Comparison of ENCODE assay signal across 8 cellular contexts in genomic region chr12:55930771-55931316, GRCh38. TPM values are rescaled to one million over a fixed set of nuclear protein-coding genes. Genes with fewer than 3 reads are reported as not detected.
DNase-seq lines count a peak whose midpoint lies in the region; ATAC-seq, FAIRE-seq and TF ChIP-seq lines count a peak whose summit lies in the region.

TSS of gene DGKA (plus strand) at chr12:55931162. CDS start at chr12:55936504, 5,342 bp downstream.

- peak within 1 kb of the TSS; percentile 92 to 98 (median 96) for H3K27ac Mint-ChIP-seq in CD4-positive, alpha-beta memory T cell
- peak within 1 kb of the TSS; percentile 96 for H3K27ac Mint-ChIP-seq in activated CD4-positive, alpha-beta memory T cell treated with anti-CD3 and anti-CD28 coated beads, Interleukin-2, amount 10 ng/mL, durations not matched to agents 7 days and 5 days
- H3K27ac Mint-ChIP-seq in mesothelial cell of epicardium, result peak within 1 kb of the TSS; percentile 91

- peak within 1 kb of the TSS; percentile 97 to 100 (median 99) for H3K4me3 Mint-ChIP-seq in CD4-positive, alpha-beta memory T cell
- H3K4me3 Mint-ChIP-seq in activated CD4-positive, alpha-beta memory T cell treated with anti-CD3 and anti-CD28 coated beads, Interleukin-2, amount 10 ng/mL, durations not matched to agents 7 days and 5 days, result peak within 1 kb of the TSS; percentile 91
- H3K4me3 Mint-ChIP-seq in mesothelial cell of epicardium, result peak within 1 kb of the TSS; percentile 76

- no peaks in the 10 kb centered on the region for H3K9me3 ChIP-seq in CD4-positive, alpha-beta memory T cell (ENCODE audit: control insufficient read depth in 1 of 2, low read length in 2 of 2)

- peak within 1 kb of the TSS; percentile 79 to 87 for H3K4me3 ChIP-seq in CD4-positive, alpha-beta memory T cell (ENCODE audit: low read length in 2 of 2)

- peaks cover 0 to 6% (median 0%) of the 10 kb centered on the region in 8 donors for H3K9me3 Mint-ChIP-seq in CD4-positive, alpha-beta memory T cell
- H3K9me3 Mint-ChIP-seq in activated CD4-positive, alpha-beta memory T cell treated with anti-CD3 and anti-CD28 coated beads, Interleukin-2, amount 10 ng/mL, durations not matched to agents 7 days and 5 days, result no peaks in the 10 kb centered on the region
- no peaks in the 10 kb centered on the region for H3K9me3 Mint-ChIP-seq in mesothelial cell of epicardium

- no peaks in the 10 kb centered on the region for H3K27me3 Mint-ChIP-seq in CD4-positive, alpha-beta memory T cell
- no peaks in the 10 kb centered on the region for H3K27me3 Mint-ChIP-seq in activated CD4-positive, alpha-beta memory T cell treated with anti-CD3 and anti-CD28 coated beads, Interleukin-2, amount 10 ng/mL, durations not matched to agents 7 days and 5 days
- no peaks in the 10 kb centered on the region for H3K27me3 Mint-ChIP-seq in mesothelial cell of epicardium (ENCODE audit: low read depth)

- peaks cover 8% of the 10 kb centered on the region for H3K36me3 ChIP-seq in CD4-positive, alpha-beta memory T cell (ENCODE audit: insufficient read depth, low read length)

- no peak for FAIRE-seq in H54 (lab: Jason Lieb, UNC)

- peaks cover 64% of the 10 kb centered on the region for H3K4me1 ChIP-seq in CD4-positive, alpha-beta memory T cell (ENCODE audit: insufficient read depth, low read length)

- no peaks in the 10 kb centered on the region for H3K27me3 ChIP-seq in CD4-positive, alpha-beta memory T cell (ENCODE audit: insufficient read depth, low read length)

- peak; percentile 40 for TF ChIP-seq CTCF in mesothelial cell of epicardium (IDR thresholded peaks at IDR 0.05; ENCODE audit: unreplicated experiment)

- peak; percentile 71 to 82 (median 76) for DNase-seq in CD4-positive, alpha-beta memory T cell
- DNase-seq in H54 (ENCODE audit: insufficient read length, low spot score) (peak; percentile 46), NCI-H748 treated with DMSO at 0.1 percent for 48 hours (lab: John Stamatoyannopoulos, UW) (peak; percentile 65), mesothelial cell of epicardium (ENCODE audit: low spot score in 2 of 2, unreplicated experiment in 2 of 2) (no peak)
- DNase-seq in activated CD4-positive, alpha-beta memory T cell treated with anti-CD3 and anti-CD28 coated beads, Interleukin-2, amount 10 ng/mL, durations not matched to agents 7 days and 5 days, result peak; percentile 86
- peak; percentile 30 for DNase-seq in effector CD8-positive, alpha-beta T cell (lab: John Stamatoyannopoulos, UW)
- peak; percentile 73 to 76 for DNase-seq in stimulated activated CD8-positive, alpha-beta memory T cell treated with anti-CD3 and anti-CD28 coated beads, Interleukin-15, amount 100 ng/mL, for 48 hours (ENCODE audit: low read depth in 2 of 2)

- ATAC-seq in GM18520 (IDR thresholded peaks at IDR 0.05; ENCODE audit: unreplicated experiment), result no peak

- POLR2A ChIA-PET in CD4-positive, alpha-beta memory T cell (lab: Charles Lee; ENCODE audit: partially characterized antibody), result interaction anchor here (0.5 to 47.8 kb wide), 27 partner anchors 5 to 1823 kb away, joined by 3 to 1214 read pairs (median 5); partner anchors contain the start of genes BLOC1S1, CD63, CNPY2 and DGKA
- POLR2A ChIA-PET in activated CD4-positive, alpha-beta memory T cell treated with anti-CD3 and anti-CD28 coated beads, Interleukin-2, amount 10 ng/mL, durations not matched to agents 7 days and 5 days (lab: Charles Lee), result interaction anchor here (0.8 to 8.1 kb wide), 20 partner anchors 6 to 1518 kb away, joined by 3 to 122 read pairs (median 4); partner anchors contain the start of genes DNAJC14, ORMDL2, PA2G4 and RAB5B

- intact Hi-C loops in CD4-positive, alpha-beta memory T cell (cut with micrococcal nuclease), result loop anchor here (1.0 kb wide), 2 partner anchors 9 to 113 kb away; partner anchors contain the start of gene ORMDL2

- peaks cover 35 to 65% of the 10 kb centered on the region in 2 donors for H3K36me3 Mint-ChIP-seq in CD4-positive, alpha-beta memory T cell
- H3K36me3 Mint-ChIP-seq in activated CD4-positive, alpha-beta memory T cell treated with anti-CD3 and anti-CD28 coated beads, Interleukin-2, amount 10 ng/mL, durations not matched to agents 7 days and 5 days (ENCODE audit: low read depth), result peaks cover 59% of the 10 kb centered on the region
- no peaks in the 10 kb centered on the region for H3K36me3 Mint-ChIP-seq in mesothelial cell of epicardium

- CTCF ChIA-PET in CD4-positive, alpha-beta memory T cell (lab: Charles Lee; ENCODE audit: partially characterized antibody), result interaction anchor here (0.6 to 3.1 kb wide), 12 partner anchors 9 to 193 kb away, joined by 3 to 45 read pairs (median 6); partner anchors contain the start of genes ORMDL2, RAB5B and SARNP
- CTCF ChIA-PET in activated CD4-positive, alpha-beta memory T cell treated with anti-CD3 and anti-CD28 coated beads, Interleukin-2, amount 10 ng/mL, durations not matched to agents 7 days and 5 days (lab: Charles Lee), result interaction anchor here (0.6 to 7.5 kb wide), 9 partner anchors 9 to 192 kb away, joined by 3 to 51 read pairs (median 4); partner anchors contain the start of genes DNAJC14, ORMDL2, RAB5B and SARNP

- no peak for TF ChIP-seq POLR2A in H54 (IDR thresholded peaks at IDR 0.05; ENCODE audit: low read depth, low read length)

- H3K4me1 Mint-ChIP-seq in CD4-positive, alpha-beta memory T cell, result peaks cover 37 to 90% (median 51%) of the 10 kb centered on the region in 4 donors
- peaks cover 59% of the 10 kb centered on the region for H3K4me1 Mint-ChIP-seq in activated CD4-positive, alpha-beta memory T cell treated with anti-CD3 and anti-CD28 coated beads, Interleukin-2, amount 10 ng/mL, durations not matched to agents 7 days and 5 days
- H3K4me1 Mint-ChIP-seq in mesothelial cell of epicardium, result peaks cover 43% of the 10 kb centered on the region

- H3K27ac ChIP-seq in CD4-positive, alpha-beta memory T cell (ENCODE audit: low read depth, low read length), result peak within 1 kb of the TSS; percentile 88

RNA-seq across cellular contexts. Expression of gene DGKA, which starts in this region (rescaled TPM):
- 1,000 to 10,000 TPM; 1,301 to 1,410 TPM for total RNA-seq in CD4-positive, alpha-beta memory T cell
- 100 to 1,000 TPM; 195 to 493 TPM for polyA plus RNA-seq in CD4-positive, alpha-beta memory T cell
- total RNA-seq in activated CD4-positive, alpha-beta memory T cell treated with anti-CD3 and anti-CD28 coated beads, Interleukin-2, amount 10 ng/mL, durations not matched to agents 7 days and 5 days, result 100 to 1,000 TPM; 427 to 431 TPM
- 29.7 to 42.2 TPM (median 33.5 TPM) in 3 replicates for total RNA-seq in mesothelial cell of epicardium

Comparison
In these comparisons a context has a peak if more than half of its experiments do, and no peak if none do; other contexts are left out.
1. DNase-seq: peak in CD4-positive, alpha-beta memory T cell (5 of 5), H54 (single experiment), NCI-H748 treated with DMSO at 0.1 percent for 48 hours (single experiment), activated CD4-positive, alpha-beta memory T cell treated with anti-CD3 and anti-CD28 coated beads, Interleukin-2, amount 10 ng/mL, durations not matched to agents 7 days and 5 days (single experiment), effector CD8-positive, alpha-beta T cell (single experiment) and stimulated activated CD8-positive, alpha-beta memory T cell treated with anti-CD3 and anti-CD28 coated beads, Interleukin-15, amount 100 ng/mL, for 48 hours (2 of 2); none in mesothelial cell of epicardium (0 of 2).
2. Peak in every context shown above with its lines, with median percentiles within 50 percentile points of each other: H3K27ac Mint-ChIP-seq and H3K4me3 Mint-ChIP-seq.